In genomic region chr3:135145581-135145980, GRCh38 we compare ENCODE assay signal across 29 cellular contexts.
"Had no signal": no experiment of that assay in that cellular context is flagged by ENCODE, and none has a peak within 500 bp of the region (broad histone marks: within the 10 kb centered on the region; RNA-seq: fewer than 3 reads in every experiment).

No MANE protein-coding gene starts in this region.

- H3K36me3 Mint-ChIP-seq: activated CD8-positive, alpha-beta memory T cell treated with anti-CD3 and anti-CD28 coated beads, Interleukin-2, amount 10 ng/mL, durations not matched to agents 7 days and 5 days; activated naive CD4-positive, alpha-beta T cell treated with anti-CD3 and anti-CD28 coated beads, Interleukin-2, amount 50 U/mL, for 72 hours; mesothelial cell of epicardium; naive B cell; stimulated activated naive B cell treated with anti-CD40 and anti-IgM and Interleukin-4, amounts not matched to agents 10 μg/mL and 1 μg/mL and 100 μg/mL, for 72 hours had no signal

- H3K9me3 Mint-ChIP-seq: activated B cell treated with CpG ODN at 0.5 μM for 24 hours; activated T-helper 2 cell treated with anti-CD3 and anti-CD28 coated beads, Interferon-gamma antibody, Interleukin-2, Interleukin-4, amounts not matched to agents 10 μg/mL and 5 μg/mL and 100 μg/mL, durations not matched to agents 14 hours and 24 hours and 36 hours; mesothelial cell of epicardium; nephron progenitor cell; stimulated activated naive B cell treated with anti-CD40 and anti-IgM and Interleukin-4, amounts not matched to agents 10 μg/mL and 1 μg/mL and 100 μg/mL, for 72 hours; T-helper 2 cell treated with Interferon-gamma antibody and Interleukin-4, amounts not matched to agents 5 μg/mL and 100 μg/mL, for 36 hours had no signal

- DNase-seq: activated B cell treated with CpG ODN at 0.5 μM for 24 hours; activated CD4-positive, alpha-beta T cell treated with anti-CD3 and anti-CD28 coated beads for 36 hours; activated CD8-positive, alpha-beta memory T cell treated with anti-CD3 and anti-CD28 coated beads, Interleukin-2, amount 10 ng/mL, durations not matched to agents 7 days and 5 days; activated CD8-positive, alpha-beta T cell treated with anti-CD3 and anti-CD28 coated beads, Interleukin-2, amount 10 ng/mL, durations not matched to agents 7 days and 5 days; activated T-cell treated with anti-CD3 and anti-CD28 coated beads, Interleukin-2, amount 50 U/mL, for 48 hours; aorta; body of pancreas; cerebellar nuclear complex; colonic mucosa; effector memory CD4-positive, alpha-beta T cell; foreskin melanocyte; kidney glomerular epithelial cell; naive B cell; nephron progenitor cell; right lobe of liver; small intestine; stimulated activated CD4-positive, alpha-beta T cell treated with anti-CD3 and anti-CD28 coated beads, Interleukin-15, amount 100 ng/mL, for 24 hours; stimulated activated CD4-positive, alpha-beta T cell treated with anti-CD3 and anti-CD28 coated beads, Interleukin-2, amount 100 ng/mL, for 24 hours; stimulated activated naive B cell treated with anti-CD40 and anti-IgM and Interleukin-4, amounts not matched to agents 10 μg/mL and 1 μg/mL and 100 μg/mL, for 72 hours; stomach; T-helper 1 cell; tibial artery; upper lobe of right lung had no signal

- H3K36me3 ChIP-seq: colonic mucosa, neutrophil, right lobe of liver, stomach, suprapubic skin, tibial artery, upper lobe of right lung had no signal

- H3K27me3 ChIP-seq: body of pancreas, colonic mucosa, neutrophil, right lobe of liver, stomach, suprapubic skin, tibial artery, upper lobe of right lung had no signal

- ATAC-seq: activated CD4-positive, alpha-beta T cell treated with anti-CD3 and anti-CD28 coated beads for 36 hours; activated CD8-positive, alpha-beta memory T cell treated with anti-CD3 and anti-CD28 coated beads, Interleukin-2, amount 10 ng/mL, durations not matched to agents 7 days and 5 days; activated CD8-positive, alpha-beta T cell treated with anti-CD3 and anti-CD28 coated beads, Interleukin-2, amount 10 ng/mL, durations not matched to agents 7 days and 5 days; activated naive CD4-positive, alpha-beta T cell treated with anti-CD3 and anti-CD28 coated beads, Interleukin-2, amount 50 U/mL, for 72 hours; body of pancreas; right lobe of liver; stimulated activated naive B cell treated with anti-CD40 and anti-IgM and Interleukin-4, amounts not matched to agents 10 μg/mL and 1 μg/mL and 100 μg/mL, for 72 hours; upper lobe of right lung had no signal

- H3K4me3 Mint-ChIP-seq: activated B cell treated with CpG ODN at 0.5 μM for 24 hours; activated CD4-positive, alpha-beta T cell treated with anti-CD3 and anti-CD28 coated beads for 36 hours; activated CD8-positive, alpha-beta memory T cell treated with anti-CD3 and anti-CD28 coated beads, Interleukin-2, amount 10 ng/mL, durations not matched to agents 7 days and 5 days; activated CD8-positive, alpha-beta T cell treated with anti-CD3 and anti-CD28 coated beads, Interleukin-2, amount 10 ng/mL, durations not matched to agents 7 days and 5 days; mesothelial cell of epicardium; naive B cell; nephron progenitor cell; stimulated activated naive B cell treated with anti-CD40 and anti-IgM and Interleukin-4, amounts not matched to agents 10 μg/mL and 1 μg/mL and 100 μg/mL, for 72 hours; T-helper 2 cell treated with Interferon-gamma antibody and Interleukin-4, amounts not matched to agents 5 μg/mL and 100 μg/mL, for 36 hours had no signal

- H3K27ac ChIP-seq: body of pancreas, colonic mucosa, neutrophil, stomach, suprapubic skin, tibial artery, upper lobe of right lung had no signal

- H3K4me1 ChIP-seq: body of pancreas, colonic mucosa, stomach, suprapubic skin, tibial artery, upper lobe of right lung had no signal

- H3K27ac Mint-ChIP-seq: activated B cell treated with CpG ODN at 0.5 μM for 24 hours; activated CD4-positive, alpha-beta T cell treated with anti-CD3 and anti-CD28 coated beads for 36 hours; activated CD8-positive, alpha-beta memory T cell treated with anti-CD3 and anti-CD28 coated beads, Interleukin-2, amount 10 ng/mL, durations not matched to agents 7 days and 5 days; activated CD8-positive, alpha-beta T cell treated with anti-CD3 and anti-CD28 coated beads, Interleukin-2, amount 10 ng/mL, durations not matched to agents 7 days and 5 days; activated naive CD4-positive, alpha-beta T cell treated with anti-CD3 and anti-CD28 coated beads, Interleukin-2, amount 50 U/mL, for 72 hours; activated T-helper 2 cell treated with anti-CD3 and anti-CD28 coated beads, Interferon-gamma antibody, Interleukin-2, Interleukin-4, amounts not matched to agents 10 μg/mL and 5 μg/mL and 100 μg/mL, durations not matched to agents 14 hours and 24 hours and 36 hours; mesothelial cell of epicardium; nephron progenitor cell; stimulated activated naive B cell treated with anti-CD40 and anti-IgM and Interleukin-4, amounts not matched to agents 10 μg/mL and 1 μg/mL and 100 μg/mL, for 72 hours; T-helper 2 cell treated with Interferon-gamma antibody and Interleukin-4, amounts not matched to agents 5 μg/mL and 100 μg/mL, for 36 hours had no signal

- H3K4me1 Mint-ChIP-seq: activated B cell treated with CpG ODN at 0.5 μM for 24 hours; activated CD4-positive, alpha-beta T cell treated with anti-CD3 and anti-CD28 coated beads for 36 hours; mesothelial cell of epicardium; naive B cell; stimulated activated naive B cell treated with anti-CD40 and anti-IgM and Interleukin-4, amounts not matched to agents 10 μg/mL and 1 μg/mL and 100 μg/mL, for 72 hours had no signal

- H3K27me3 Mint-ChIP-seq: activated B cell treated with CpG ODN at 0.5 μM for 24 hours; activated CD4-positive, alpha-beta T cell treated with anti-CD3 and anti-CD28 coated beads for 36 hours; stimulated activated naive B cell treated with anti-CD40 and anti-IgM and Interleukin-4, amounts not matched to agents 10 μg/mL and 1 μg/mL and 100 μg/mL, for 72 hours had no signal

- H3K9me3 ChIP-seq: body of pancreas, colonic mucosa, neutrophil, right lobe of liver, stomach, suprapubic skin, tibial artery, upper lobe of right lung had no signal

- H3K4me3 ChIP-seq: body of pancreas, colonic mucosa, right lobe of liver, stomach, suprapubic skin, tibial artery, upper lobe of right lung had no signal
